Comparison of ENCODE assay signal across 29 cellular contexts in the genomic region with DNA sequence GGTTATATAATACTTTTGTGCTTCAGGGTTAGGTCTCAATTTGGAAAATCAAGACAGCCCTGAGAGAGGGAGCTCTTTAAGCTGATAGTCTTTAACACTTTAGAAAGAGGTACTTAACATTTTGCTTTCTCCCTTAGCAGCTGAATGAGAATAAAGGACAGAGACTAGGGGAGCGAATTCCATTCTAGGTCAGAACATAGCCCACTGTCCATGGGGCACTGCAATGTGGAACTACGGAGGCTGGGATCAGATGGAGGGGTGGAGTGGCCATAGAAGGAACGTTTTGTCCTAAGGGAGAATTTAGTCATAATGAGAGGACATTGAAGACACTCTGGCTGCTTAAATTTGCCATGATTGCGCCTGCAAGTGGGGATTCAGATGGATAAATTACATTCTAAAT. TPM values are rescaled to one million over a fixed set of nuclear protein-coding genes. Genes with fewer than 3 reads are reported as not detected.
"Had no signal": no experiment of that assay in that cellular context is flagged by ENCODE, and none has a peak within 500 bp of the region (broad histone marks: within the 10 kb centered on the region; RNA-seq: fewer than 3 reads in every experiment).

No MANE protein-coding gene starts in this region.

- H3K4me1 ChIP-seq: breast epithelium, SJSA1 had no signal

- ATAC-seq: activated CD8-positive, alpha-beta memory T cell treated with anti-CD3 and anti-CD28 coated beads, Interleukin-2, amount 10 ng/mL, durations not matched to agents 7 days and 5 days; SK-N-SH treated with all-trans-retinoic acid at 6 μM for 48 hours had no signal

- H3K36me3 ChIP-seq: breast epithelium, SJSA1 had no signal

- H3K4me3 ChIP-seq: breast epithelium, SJSA1 had no signal

- H3K27ac ChIP-seq: breast epithelium, SJSA1 had no signal

- H3K9me3 ChIP-seq: breast epithelium, SJSA1 had no signal

- DNase-seq: activated B cell treated with CpG ODN at 0.5 μM for 24 hours; activated CD4-positive, alpha-beta T cell treated with anti-CD3 and anti-CD28 coated beads for 1 hour; activated CD4-positive, alpha-beta T cell treated with anti-CD3 and anti-CD28 coated beads, Interleukin-2, amount 10 ng/mL, durations not matched to agents 24 days and 14 days; activated CD4-positive, alpha-beta T cell treated with anti-CD3 and anti-CD28 coated beads, Interleukin-2, amount 50 U/mL, for 48 hours; activated CD8-positive, alpha-beta memory T cell treated with anti-CD3 and anti-CD28 coated beads, Interleukin-2, amount 10 ng/mL, durations not matched to agents 7 days and 5 days; activated effector memory CD4-positive, alpha-beta T cell treated with Interleukin-2 at 50 U/mL for 16 hours; activated naive CD4-positive, alpha-beta T cell; activated T-cell treated with anti-CD3 and anti-CD28 coated beads, Interleukin-2, amount 50 U/mL, for 24 hours; aorta; caudate nucleus; Kasumi-1; NCI-H1048; NCI-H146; NCI-H187 treated with DMSO at 0.1 percent for 48 hours; NCI-H2081 treated with DMSO at 0.1 percent for 48 hours; NCI-H345; NCI-H510A; NCI-H69; NK-92 treated with Interleukin-12 subunit alpha and Interleukin-12 subunit beta, amount 100 ng/mL, for 24 hours; PC-3; SHP77; SW 1271 had no signal

- FAIRE-seq: RCC 7860 had no signal

- H3K27me3 ChIP-seq: breast epithelium, SJSA1 had no signal

RNA-seq across cellular contexts. Expression of a gene that starts 0.8 kb away (rescaled TPM):
- total RNA-seq: activated B cell treated with CpG ODN at 0.5 μM for 24 hours; activated CD4-positive, alpha-beta T cell treated with anti-CD3 and anti-CD28 coated beads, Interleukin-2, amount 10 ng/mL, durations not matched to agents 24 days and 14 days; activated CD8-positive, alpha-beta memory T cell treated with anti-CD3 and anti-CD28 coated beads, Interleukin-2, amount 10 ng/mL, durations not matched to agents 7 days and 5 days; activated T-helper 1 cell treated with anti-CD3 and anti-CD28 coated beads, Interleukin-12 subunit alpha, Interleukin-12 subunit beta, Interleukin-2, Interleukin-4 antibody, amounts not matched to agents 30 ng/mL and 10 ng/mL and 1 ng/mL, durations not matched to agents 14 hours and 24 hours and 36 hours; aorta; breast epithelium; cerebellum; SJSA1; T-helper 1 cell treated with Interleukin-12 subunit alpha and Interleukin-12 subunit beta and Interleukin-4 antibody, amounts not matched to agents 30 ng/mL and 1 ng/mL, for 36 hours had no signal

RNA-seq across cellular contexts. Expression of a gene that starts 22.5 kb away (rescaled TPM):
- total RNA-seq: activated B cell treated with CpG ODN at 0.5 μM for 24 hours; activated CD4-positive, alpha-beta T cell treated with anti-CD3 and anti-CD28 coated beads, Interleukin-2, amount 10 ng/mL, durations not matched to agents 24 days and 14 days; activated CD8-positive, alpha-beta memory T cell treated with anti-CD3 and anti-CD28 coated beads, Interleukin-2, amount 10 ng/mL, durations not matched to agents 7 days and 5 days; activated T-helper 1 cell treated with anti-CD3 and anti-CD28 coated beads, Interleukin-12 subunit alpha, Interleukin-12 subunit beta, Interleukin-2, Interleukin-4 antibody, amounts not matched to agents 30 ng/mL and 10 ng/mL and 1 ng/mL, durations not matched to agents 14 hours and 24 hours and 36 hours; aorta; breast epithelium; cerebellum; PC-3; SJSA1; T-helper 1 cell treated with Interleukin-12 subunit alpha and Interleukin-12 subunit beta and Interleukin-4 antibody, amounts not matched to agents 30 ng/mL and 1 ng/mL, for 36 hours had no signal
